19 cellular contexts compared by ENCODE assay signal in the genomic region with DNA sequence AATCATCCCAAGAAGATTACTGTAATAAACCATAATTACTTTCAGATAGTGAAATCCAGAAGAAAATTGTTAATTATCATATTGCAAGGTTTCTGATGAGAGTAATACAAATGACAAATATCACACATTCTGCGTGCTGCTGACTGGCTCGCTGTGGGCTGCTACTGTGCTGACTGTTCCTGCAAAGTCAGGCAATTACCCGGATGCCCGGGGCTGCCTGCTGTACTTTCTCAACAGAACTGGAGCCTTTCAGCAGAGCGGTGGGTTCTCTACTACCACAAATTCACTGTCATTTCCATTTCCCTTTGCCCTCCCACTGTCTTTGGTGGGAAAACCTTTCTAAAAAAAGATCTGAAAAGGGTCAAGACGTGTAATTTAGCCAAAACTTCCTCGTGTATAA.
DNase-seq lines count a peak whose midpoint lies in the region; ATAC-seq, FAIRE-seq and TF ChIP-seq lines count a peak whose summit lies in the region.
"Had no signal": no experiment of that assay in that cellular context is flagged by ENCODE, and none has a peak within 500 bp of the region (broad histone marks: within the 10 kb centered on the region; RNA-seq: fewer than 3 reads in every experiment).

No MANE protein-coding gene starts in this region.

- H3K27ac Mint-ChIP-seq in effector memory CD8-positive, alpha-beta T cell = peak overlapping the region; percentile 13 to 80
- H3K27ac Mint-ChIP-seq in HFFc6 = no peak overlapping the region
- H3K27ac Mint-ChIP-seq: B cell had no signal

- DNase-seq in AG08395 (ENCODE audit: low spot score) (peak; percentile 17), AG10803 (ENCODE audit: low read depth) (peak; percentile 21), GM12892 (ENCODE audit: insufficient read length) (no peak), HFFc6 (no peak), AG08396 (ENCODE audit: low spot score) (no peak)
- no peak for DNase-seq in effector memory CD8-positive, alpha-beta T cell
- no peak for DNase-seq in stimulated activated CD4-positive, alpha-beta T cell treated with anti-CD3 and anti-CD28 coated beads, Interleukin-2, amount 100 ng/mL, for 24 hours
- DNase-seq in stimulated activated CD4-positive, alpha-beta T cell treated with anti-CD3 and anti-CD28 coated beads, Interleukin-2, amount 100 ng/mL, for 48 hours = no peak
- DNase-seq: C1 segment of cervical spinal cord; Caco-2; CD4-positive, alpha-beta T cell; KG1 had no signal

- H3K4me1 Mint-ChIP-seq in effector memory CD8-positive, alpha-beta T cell (ENCODE audit: low read depth in 2 of 2) = peaks cover 0 to 4% of the 10 kb centered on the region in 2 donors
- H3K4me1 Mint-ChIP-seq in HFFc6 (ENCODE audit: low read depth) = peaks cover 29% of the 10 kb centered on the region
- H3K4me1 Mint-ChIP-seq: B cell had no signal

- H3K9me3 Mint-ChIP-seq in effector memory CD8-positive, alpha-beta T cell = no peaks in the 10 kb centered on the region
- no peaks in the 10 kb centered on the region for H3K9me3 Mint-ChIP-seq in HFFc6
- H3K9me3 Mint-ChIP-seq: CD4-positive, alpha-beta T cell; IgD-negative memory B cell had no signal

- H3K36me3 Mint-ChIP-seq in effector memory CD8-positive, alpha-beta T cell (ENCODE audit: insufficient read depth) = peaks cover 67% of the 10 kb centered on the region
- H3K36me3 Mint-ChIP-seq in HFFc6 (ENCODE audit: low read depth) = peaks cover 36% of the 10 kb centered on the region
- H3K36me3 Mint-ChIP-seq: IgD-negative memory B cell had no signal

- peak; percentile 24 for FAIRE-seq in GM12892 (lab: Jason Lieb, UNC)
- FAIRE-seq: A549, GM18507, H54 had no signal

- TF ChIP-seq CTCF in AG10803 (conservative IDR thresholded peaks at IDR 0.05; ENCODE audit: low read length) = no peak
- TF ChIP-seq CTCF in HFFc6 (IDR thresholded peaks at IDR 0.05) = no peak

- no peak overlapping the region for H3K4me3 Mint-ChIP-seq in effector memory CD8-positive, alpha-beta T cell
- H3K4me3 Mint-ChIP-seq in HFFc6 = no peak overlapping the region
- H3K4me3 Mint-ChIP-seq: B cell; CD4-positive, alpha-beta T cell; IgD-negative memory B cell had no signal

- ATAC-seq in effector memory CD8-positive, alpha-beta T cell (replicated peaks) = no peak
- ATAC-seq: A549, HCT116 had no signal

- H3K27me3 Mint-ChIP-seq in effector memory CD8-positive, alpha-beta T cell = no peaks in the 10 kb centered on the region
- H3K27me3 Mint-ChIP-seq in HFFc6 (ENCODE audit: insufficient read depth) = no peaks in the 10 kb centered on the region
- H3K27me3 Mint-ChIP-seq: B cell; CD4-positive, alpha-beta T cell; IgD-negative memory B cell had no signal

- TF ChIP-seq POLR2A in GM12892 (IDR thresholded peaks at IDR 0.05; ENCODE audit: low read depth, low read length) = no peak

- no peak overlapping the region for H3K4me3 ChIP-seq in AG10803 (ENCODE audit: low read length)
- H3K4me3 ChIP-seq: A549, GM23248 had no signal

Comparison
In these comparisons a context has a peak if more than half of its experiments do, and no peak if none do; other contexts are left out.
1. DNase-seq: peak in AG08395 (single experiment) and AG10803 (single experiment); none in GM12892 (single experiment), effector memory CD8-positive, alpha-beta T cell (0 of 3), HFFc6 (single experiment), stimulated activated CD4-positive, alpha-beta T cell treated with anti-CD3 and anti-CD28 coated beads, Interleukin-2, amount 100 ng/mL, for 24 hours (0 of 2), AG08396 (single experiment) and stimulated activated CD4-positive, alpha-beta T cell treated with anti-CD3 and anti-CD28 coated beads, Interleukin-2, amount 100 ng/mL, for 48 hours (0 of 2).